Comparison of ENCODE assay signal across 9 cellular contexts in genomic region chr18:33154049-33154448, GRCh38.
"Had no signal": no experiment of that assay in that cellular context is flagged by ENCODE, and none has a peak within 500 bp of the region (broad histone marks: within the 10 kb centered on the region; RNA-seq: fewer than 3 reads in every experiment).

No MANE protein-coding gene starts in this region.

- H3K4me2 ChIP-seq: GM23338, KMS-11 had no signal

- H3K36me3 ChIP-seq: HAP-1 had no signal

- H3K9ac ChIP-seq: KMS-11 had no signal

- H2AFZ ChIP-seq: GM23338 had no signal

- FAIRE-seq: HTR-8/SVneo had no signal

- DNase-seq: H7, HFFc6, Karpas-422, KBM-7 had no signal

- H3K4me3 ChIP-seq: GM23338, HAP-1 had no signal

- H3K9me3 ChIP-seq: HAP-1 had no signal

- H3K4me1 ChIP-seq: HAP-1 had no signal

- H3K27ac ChIP-seq: KMS-11 had no signal

- ATAC-seq: GM23338, HCT116 had no signal
